Comparison of ENCODE assay signal across 8 cellular contexts in the genomic region with DNA sequence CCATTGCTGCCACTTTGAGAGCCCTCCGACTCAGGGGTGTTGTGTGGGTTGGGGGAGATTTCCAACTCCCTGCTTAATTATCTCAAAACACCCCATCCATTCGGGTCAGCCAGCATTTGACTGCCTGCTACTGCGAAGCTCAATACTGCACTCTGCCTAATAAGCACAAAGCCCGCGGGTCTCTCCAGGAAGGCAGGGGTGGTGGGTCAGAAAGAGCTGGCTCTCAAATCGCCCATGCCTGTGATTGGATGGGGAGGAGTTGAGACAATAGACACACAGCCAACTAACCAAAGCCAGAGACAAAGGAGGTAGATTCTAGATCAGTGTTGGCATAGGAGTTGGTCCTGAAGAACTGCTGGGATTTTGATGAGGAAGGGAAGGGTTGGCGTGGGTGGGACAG. TPM values are rescaled to one million over a fixed set of nuclear protein-coding genes. Genes with fewer than 3 reads are reported as not detected.
DNase-seq lines count a peak whose midpoint lies in the region; ATAC-seq and TF ChIP-seq lines count a peak whose summit lies in the region.
"Had no signal": no experiment of that assay in that cellular context is flagged by ENCODE, and none has a peak within 500 bp of the region (broad histone marks: within the 10 kb centered on the region; RNA-seq: fewer than 3 reads in every experiment).

No MANE protein-coding gene starts in this region.

- H3K9me3 ChIP-seq in adrenal gland (replicated peaks in 1 of 3) (no peaks in the 10 kb centered on the region), iPS-18a (ENCODE audit: control insufficient read depth, low read depth, low read length) (no peaks in the 10 kb centered on the region), stomach smooth muscle (ENCODE audit: control insufficient read depth in 2 of 2, low read length in 2 of 2) (no peaks in the 10 kb centered on the region)

- ATAC-seq in HG02678 (IDR thresholded peaks at IDR 0.05; ENCODE audit: unreplicated experiment): no peak

- no peak overlapping the region for H3K4me3 ChIP-seq in adrenal gland
- no peak overlapping the region for H3K4me3 ChIP-seq in iPS-18a (ENCODE audit: low read length)
- H3K4me3 ChIP-seq in stomach smooth muscle (ENCODE audit: low read length in 2 of 2): no peak overlapping the region

- TF ChIP-seq CTCF in adrenal gland (IDR thresholded peaks at IDR 0.05): no peak

- intact Hi-C loops in adrenal gland (cut with DNase I): no loop called here

- no peak for TF ChIP-seq POLR2A in adrenal gland (IDR thresholded peaks at IDR 0.05)

- H3K27me3 ChIP-seq in adrenal gland: no peaks in the 10 kb centered on the region
- H3K27me3 ChIP-seq in iPS-18a (ENCODE audit: control insufficient read depth, insufficient read depth, low read length): no peaks in the 10 kb centered on the region
- no peaks in the 10 kb centered on the region for H3K27me3 ChIP-seq in stomach smooth muscle (ENCODE audit: control insufficient read depth in 1 of 2, insufficient read depth in 2 of 2, low read length in 2 of 2)

- H3K27ac ChIP-seq in adrenal gland: peak overlapping the region; percentile 33 to 94 (median 68)
- H3K27ac ChIP-seq in iPS-18a (ENCODE audit: low read length): no peak overlapping the region
- peak overlapping the region; percentile 24 for H3K27ac ChIP-seq in stomach smooth muscle (ENCODE audit: low read length)

- WGBS in adrenal gland, 4 donors: 71 to 81% (median 78%) methylated on average over 7 of the region's 7 CpGs

- H3K36me3 ChIP-seq in adrenal gland (replicated peaks in 1 of 2) (no peaks in the 10 kb centered on the region), iPS-18a (ENCODE audit: control insufficient read depth, low read depth, low read length) (no peaks in the 10 kb centered on the region), stomach smooth muscle (ENCODE audit: control insufficient read depth in 2 of 2, insufficient read depth in 2 of 2, low read length in 2 of 2) (peaks cover 0 to 2% of the 10 kb centered on the region in 2 donors)

- DNase-seq in HK-2 (ENCODE audit: unreplicated experiment) (peak; percentile 18), adrenal gland (no peak), NCI-H2196 (lab: John Stamatoyannopoulos, UW; ENCODE audit: unreplicated experiment) (no peak), NCI-H1436 treated with DMSO at 0.1 percent for 48 hours (lab: John Stamatoyannopoulos, UW) (no peak)
- DNase-seq: NCI-H146 had no signal

- H3K4me1 ChIP-seq in adrenal gland (replicated peaks in 1 of 2) (peaks cover 25 to 48% of the 10 kb centered on the region in 2 donors), iPS-18a (ENCODE audit: control insufficient read depth, low read depth, low read length) (peaks cover 16% of the 10 kb centered on the region), stomach smooth muscle (ENCODE audit: control insufficient read depth, insufficient read depth, low read length) (peaks cover 44% of the 10 kb centered on the region)

- H3K9ac ChIP-seq in iPS-18a (ENCODE audit: low read length): peak overlapping the region; percentile 34
- no peak overlapping the region for H3K9ac ChIP-seq in stomach smooth muscle (ENCODE audit: low read length in 2 of 2)

RNA-seq across cellular contexts. Expression of gene XAF1, which starts 2.3 kb away (rescaled TPM):
- total RNA-seq in adrenal gland: 10 to 100 TPM; 12.7 to 45.4 (median 19.1) TPM
- polyA plus RNA-seq in adrenal gland: 10 to 100 TPM; 22.3 to 73.4 (median 30.1) TPM

RNA-seq across cellular contexts. Expression of gene FBXO39, which starts 22.4 kb away (rescaled TPM):
- total RNA-seq in adrenal gland: under 1 TPM in 3 of 8 donors, not detected in 5; 0.14 to 0.35 (median 0.19) TPM
- under 1 TPM in 1 of 3 donors, not detected in 2; 0.48 TPM for polyA plus RNA-seq in adrenal gland

RNA-seq across cellular contexts. Expression of gene SLC13A5, which starts 40.4 kb away (rescaled TPM):
- total RNA-seq in adrenal gland: 1 to 10 TPM in 6 of 8 donors, not detected in 2; 1.6 to 7.2 (median 5.7) TPM
- 1 to 10 TPM in 2 of 3 donors, under 1 TPM in 1; 0.97 to 2.9 (median 2.3) TPM for polyA plus RNA-seq in adrenal gland
